ENCODE assay signal across 8 cellular contexts in the genomic region with DNA sequence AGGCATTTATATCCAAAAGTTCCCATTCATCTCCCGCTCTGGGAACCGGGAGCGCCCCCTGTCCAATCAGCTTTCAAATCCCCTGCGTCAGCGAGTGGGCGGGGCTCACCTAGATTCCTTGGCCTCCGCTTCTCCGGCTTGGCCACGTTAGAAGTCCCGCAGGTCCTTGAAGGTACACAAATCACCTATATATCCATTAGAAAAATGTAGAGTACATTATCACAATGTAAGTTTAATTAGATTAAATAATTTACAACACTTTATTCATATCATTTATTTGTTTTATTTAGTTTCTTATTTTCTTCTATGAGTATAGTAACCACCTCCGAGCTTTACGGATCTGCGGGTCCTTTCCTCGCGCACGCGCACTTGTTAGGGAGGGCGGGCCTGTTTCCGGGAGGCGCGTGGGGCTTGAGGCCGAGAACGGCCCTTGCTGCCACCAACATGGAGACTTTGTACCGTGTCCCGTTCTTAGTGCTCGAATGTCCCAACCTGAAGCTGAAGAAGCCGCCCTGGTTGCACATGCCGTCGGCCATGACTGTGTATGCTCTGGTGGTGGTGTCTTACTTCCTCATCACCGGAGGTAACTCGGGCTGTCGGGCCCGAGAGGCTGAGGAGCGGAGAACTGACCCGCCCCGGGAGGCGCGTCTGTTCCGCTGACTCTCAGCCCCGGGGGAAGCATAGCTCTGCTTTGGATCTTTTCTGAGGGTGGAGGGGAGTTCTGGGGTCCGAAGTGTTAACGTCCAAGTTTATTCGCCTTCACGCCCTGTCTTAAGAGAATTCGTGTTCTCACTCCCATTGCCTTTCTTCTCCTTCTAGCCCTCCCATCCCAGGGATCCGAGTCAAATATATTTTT. TPM values are rescaled to one million over a fixed set of nuclear protein-coding genes. Genes with fewer than 3 reads are reported as not detected.
DNase-seq lines count a peak whose midpoint lies in the region; ATAC-seq lines count a peak whose summit lies in the region.

A gene (plus strand): TSS at position 388 of the 856 bp plus-strand sequence. CDS start 57 bp downstream, at position 445.

- H3K4me3 ChIP-seq in BLaER1 treated with 17β-estradiol and CSF1 and Interleukin-3, amounts not matched to agents 10 nM and 100 nM = peak within 1 kb of the TSS; percentile 81 to 97 (median 90)

- intact Hi-C loops in left colon (cut with DNase I, micrococcal nuclease) = no loop called here

- peak within 1 kb of the TSS; percentile 90 to 97 (median 95) for H3K9ac ChIP-seq in BLaER1 treated with 17β-estradiol and CSF1 and Interleukin-3, amounts not matched to agents 10 nM and 100 nM

- peaks cover 0 to 39% (median 13%) of the 10 kb centered on the region in 11 experiments; a peak in 11 of 22 replicates for H4K20me1 ChIP-seq in BLaER1 treated with 17β-estradiol and CSF1 and Interleukin-3, amounts not matched to agents 10 nM and 100 nM

- H3K4me2 ChIP-seq in BLaER1 treated with 17β-estradiol and CSF1 and Interleukin-3, amounts not matched to agents 10 nM and 100 nM = peak within 1 kb of the TSS; percentile 72 to 90 (median 83)

- peaks cover 12 to 24% (median 16%) of the 10 kb centered on the region in 10 experiments; a peak in 18 of 20 replicates for H3K4me1 ChIP-seq in BLaER1 treated with 17β-estradiol and CSF1 and Interleukin-3, amounts not matched to agents 10 nM and 100 nM

- ATAC-seq in GM19351 (IDR thresholded peaks at IDR 0.05; ENCODE audit: unreplicated experiment) (peak; percentile 85), HG03521 (IDR thresholded peaks at IDR 0.05; ENCODE audit: unreplicated experiment) (peak; percentile 89), left colon (peak; percentile 94)

- H3K27me3 ChIP-seq in BLaER1 treated with 17β-estradiol and CSF1 and Interleukin-3, amounts not matched to agents 10 nM and 100 nM = no peaks in the 10 kb centered on the region

- peak; percentile 92 for DNase-seq in NCI-H748 (lab: John Stamatoyannopoulos, UW; ENCODE audit: unreplicated experiment)
- peak; percentile 92 for DNase-seq in activated CD4-positive, alpha-beta T cell treated with anti-CD3 and anti-CD28 coated beads, Interleukin-2, amount 50 U/mL, for 1 hour
- DNase-seq in cortex of kidney (lab: John Stamatoyannopoulos, UW) = peak; percentile 34
- peak; percentile 95 to 99 for DNase-seq in left colon
- peak; percentile 90 for DNase-seq in stimulated activated CD4-positive, alpha-beta T cell treated with anti-CD3 and anti-CD28 coated beads, Interleukin-1b, Interleukin-23, amount 100 ng/mL, for 48 hours

- peaks cover 9 to 32% (median 27%) of the 10 kb centered on the region in 11 experiments; a peak in 19 of 22 replicates for H3K36me3 ChIP-seq in BLaER1 treated with 17β-estradiol and CSF1 and Interleukin-3, amounts not matched to agents 10 nM and 100 nM

- H3K9me3 ChIP-seq in BLaER1 treated with 17β-estradiol and CSF1 and Interleukin-3, amounts not matched to agents 10 nM and 100 nM (replicated peaks in 1 of 11) = no peaks in the 10 kb centered on the region

- peak within 1 kb of the TSS; percentile 88 to 96 (median 92) for H3K27ac ChIP-seq in BLaER1 treated with 17β-estradiol and CSF1 and Interleukin-3, amounts not matched to agents 10 nM and 100 nM

RNA-seq across cellular contexts. Expression of the gene that starts here (rescaled TPM):
- total RNA-seq in left colon = 10 to 100 TPM; 66.3 to 72.9 TPM

Comparison
In these comparisons a context has a peak if more than half of its experiments do, and no peak if none do; other contexts are left out.
1. Peak in every context shown above with its lines: DNase-seq, ATAC-seq, H3K4me3 ChIP-seq and H3K27ac ChIP-seq.
2. DNase-seq: peak in every context shown above with its lines; median percentile 97 in left colon; 92 in NCI-H748; 92 in activated CD4-positive, alpha-beta T cell treated with anti-CD3 and anti-CD28 coated beads, Interleukin-2, amount 50 U/mL, for 1 hour; 90 in stimulated activated CD4-positive, alpha-beta T cell treated with anti-CD3 and anti-CD28 coated beads, Interleukin-1b, Interleukin-23, amount 100 ng/mL, for 48 hours; 34 in cortex of kidney.